14 cellular contexts compared by ENCODE assay signal in the genomic region with DNA sequence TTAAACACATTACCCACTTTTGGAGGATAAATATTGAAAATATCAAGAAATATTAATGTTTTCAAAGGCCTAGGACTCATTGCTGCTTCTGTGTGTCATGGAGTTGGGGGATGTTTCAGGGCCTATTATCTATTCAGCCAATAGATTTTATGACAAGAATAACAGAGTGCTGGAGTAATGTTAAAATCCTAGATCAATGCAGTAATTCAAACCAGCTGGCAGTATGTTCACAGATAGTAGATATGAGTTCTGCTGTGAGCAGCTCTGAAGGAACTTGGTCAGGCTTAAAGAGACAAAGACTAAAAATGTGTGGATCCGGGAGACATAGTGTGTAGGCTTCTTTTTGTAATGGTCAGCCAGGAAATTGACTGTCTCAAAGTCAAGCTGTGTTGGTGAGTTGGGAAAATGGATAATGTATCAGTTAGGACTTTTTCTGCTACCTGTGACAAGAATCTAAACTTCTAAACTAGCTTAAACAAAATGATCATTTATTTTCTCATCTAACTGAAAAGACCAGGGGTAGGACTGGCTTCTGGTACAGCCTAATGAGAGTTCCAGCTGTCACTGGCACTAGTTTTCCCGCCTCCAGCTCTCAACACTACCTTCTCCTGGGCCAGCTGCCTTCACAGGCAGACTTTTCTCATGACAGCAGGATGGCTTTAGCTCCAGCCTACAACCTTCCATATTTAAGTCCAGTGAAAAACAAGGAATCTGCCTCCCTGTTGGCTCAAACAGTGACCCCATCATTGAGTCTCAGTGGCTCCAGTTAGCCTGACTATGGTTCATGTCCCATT. TPM values are rescaled to one million over a fixed set of nuclear protein-coding genes. Genes with fewer than 3 reads are reported as not detected.
DNase-seq lines count a peak whose midpoint lies in the region; ATAC-seq and TF ChIP-seq lines count a peak whose summit lies in the region.
"Had no signal": no experiment of that assay in that cellular context is flagged by ENCODE, and none has a peak within 500 bp of the region (broad histone marks: within the 10 kb centered on the region; RNA-seq: fewer than 3 reads in every experiment).

No MANE protein-coding gene starts in this region.

- TF ChIP-seq CTCF in coronary artery (IDR thresholded peaks at IDR 0.05): no peak
- no peak for TF ChIP-seq CTCF in mesothelial cell of epicardium (IDR thresholded peaks at IDR 0.05; ENCODE audit: unreplicated experiment)
- no peak for TF ChIP-seq CTCF in uterus (IDR thresholded peaks at IDR 0.05)

- no peaks in the 10 kb centered on the region for H3K4me1 ChIP-seq in uterus

- H3K9me3 Mint-ChIP-seq in activated naive CD8-positive, alpha-beta T cell (ENCODE audit: low read depth): no peaks in the 10 kb centered on the region
- H3K9me3 Mint-ChIP-seq in activated naive CD8-positive, alpha-beta T cell treated with anti-CD3 and anti-CD28 coated beads, Interleukin-2, amount 50 U/mL, for 24 hours: no peaks in the 10 kb centered on the region
- H3K9me3 Mint-ChIP-seq in mesothelial cell of epicardium: no peaks in the 10 kb centered on the region
- H3K9me3 Mint-ChIP-seq: activated T-helper 2 cell treated with anti-CD3 and anti-CD28 coated beads, Interferon-gamma antibody, Interleukin-2, Interleukin-4, amounts not matched to agents 10 μg/mL and 5 μg/mL and 100 μg/mL, durations not matched to agents 14 hours and 24 hours and 36 hours; endodermal cell had no signal

- H3K36me3 ChIP-seq in uterus: no peaks in the 10 kb centered on the region

- H3K36me3 Mint-ChIP-seq in activated naive CD8-positive, alpha-beta T cell: peaks cover 7% of the 10 kb centered on the region
- peaks cover 16% of the 10 kb centered on the region for H3K36me3 Mint-ChIP-seq in activated naive CD8-positive, alpha-beta T cell treated with anti-CD3 and anti-CD28 coated beads, Interleukin-2, amount 50 U/mL, for 24 hours (ENCODE audit: low read depth)
- peaks cover 11% of the 10 kb centered on the region for H3K36me3 Mint-ChIP-seq in mesothelial cell of epicardium

- peak overlapping the region; percentile 28 for H3K27ac Mint-ChIP-seq in activated naive CD8-positive, alpha-beta T cell
- no peak overlapping the region for H3K27ac Mint-ChIP-seq in activated naive CD8-positive, alpha-beta T cell treated with anti-CD3 and anti-CD28 coated beads, Interleukin-2, amount 50 U/mL, for 24 hours
- H3K27ac Mint-ChIP-seq in mesothelial cell of epicardium: peak overlapping the region; percentile 11
- H3K27ac Mint-ChIP-seq: activated T-helper 2 cell treated with anti-CD3 and anti-CD28 coated beads, Interferon-gamma antibody, Interleukin-2, Interleukin-4, amounts not matched to agents 10 μg/mL and 5 μg/mL and 100 μg/mL, durations not matched to agents 14 hours and 24 hours and 36 hours; endodermal cell had no signal

- peaks cover 13% of the 10 kb centered on the region for H3K4me1 Mint-ChIP-seq in activated naive CD8-positive, alpha-beta T cell (ENCODE audit: low read depth)
- H3K4me1 Mint-ChIP-seq in activated naive CD8-positive, alpha-beta T cell treated with anti-CD3 and anti-CD28 coated beads, Interleukin-2, amount 50 U/mL, for 24 hours: no peaks in the 10 kb centered on the region
- H3K4me1 Mint-ChIP-seq in mesothelial cell of epicardium: peaks cover 32% of the 10 kb centered on the region

- no peaks in the 10 kb centered on the region for H3K9me3 ChIP-seq in uterus
- H3K9me3 ChIP-seq: transverse colon had no signal

- no peak overlapping the region for H3K4me3 Mint-ChIP-seq in activated naive CD8-positive, alpha-beta T cell
- no peak overlapping the region for H3K4me3 Mint-ChIP-seq in activated naive CD8-positive, alpha-beta T cell treated with anti-CD3 and anti-CD28 coated beads, Interleukin-2, amount 50 U/mL, for 24 hours
- no peak overlapping the region for H3K4me3 Mint-ChIP-seq in mesothelial cell of epicardium
- H3K4me3 Mint-ChIP-seq: endodermal cell had no signal

- ATAC-seq in activated naive CD8-positive, alpha-beta T cell treated with anti-CD3 and anti-CD28 coated beads, Interleukin-2, amount 50 U/mL, for 24 hours: no peak
- no peak for ATAC-seq in GM19395 (IDR thresholded peaks at IDR 0.05; ENCODE audit: unreplicated experiment)

- H3K27ac ChIP-seq in coronary artery: peak overlapping the region; percentile 28 to 74
- peak overlapping the region; percentile 22 to 61 for H3K27ac ChIP-seq in uterus

- intact Hi-C loops in uterus (cut with DNase I; ENCODE audit: low total_unique reads): no loop called here

- H3K4me3 ChIP-seq in coronary artery: no peak overlapping the region
- H3K4me3 ChIP-seq in uterus: no peak overlapping the region
- H3K4me3 ChIP-seq: transverse colon had no signal

- DNase-seq in activated naive CD8-positive, alpha-beta T cell treated with anti-CD3 and anti-CD28 coated beads, Interleukin-2, amount 50 U/mL, for 24 hours: no peak
- DNase-seq in coronary artery (ENCODE audit: low spot score) (no peak), mesothelial cell of epicardium (ENCODE audit: low spot score in 2 of 2, unreplicated experiment in 2 of 2) (no peak), uterus (no peak), NCI-H774 (lab: John Stamatoyannopoulos, UW) (no peak)
- DNase-seq in stimulated activated CD4-positive, alpha-beta T cell treated with anti-CD3 and anti-CD28 coated beads, Interleukin-4, amount 100 ng/mL, for 4 hours: no peak
- DNase-seq: activated CD4-positive, alpha-beta T cell treated with anti-CD3 and anti-CD28 coated beads for 48 hours; DMS79 treated with DMSO at 0.1 percent for 48 hours; endodermal cell; head of caudate nucleus; transverse colon had no signal

- no peaks in the 10 kb centered on the region for H3K27me3 Mint-ChIP-seq in activated naive CD8-positive, alpha-beta T cell
- H3K27me3 Mint-ChIP-seq in activated naive CD8-positive, alpha-beta T cell treated with anti-CD3 and anti-CD28 coated beads, Interleukin-2, amount 50 U/mL, for 24 hours: no peaks in the 10 kb centered on the region
- H3K27me3 Mint-ChIP-seq in mesothelial cell of epicardium (ENCODE audit: low read depth): no peaks in the 10 kb centered on the region

- no peaks in the 10 kb centered on the region for H3K27me3 ChIP-seq in uterus
- H3K27me3 ChIP-seq: transverse colon had no signal

- TF ChIP-seq POLR2A in uterus (IDR thresholded peaks at IDR 0.05): no peak

RNA-seq across cellular contexts. Expression of a gene that starts 16.3 kb away (rescaled TPM):
- total RNA-seq in mesothelial cell of epicardium (10.9 to 14.2 TPM (median 11.0 TPM) in 3 replicates), uterus (10 to 100 TPM in 2 of 4 donors, 1 to 10 TPM in 2; 8.8 to 20.7 (median 11.0) TPM)

RNA-seq across cellular contexts. Expression of a gene that starts 38.8 kb away (rescaled TPM):
- total RNA-seq in mesothelial cell of epicardium (21.7 to 24.3 TPM (median 22.4 TPM) in 3 replicates), uterus (10 to 100 TPM; 22.3 to 59.7 (median 45.2) TPM)
